26 cellular contexts compared by ENCODE assay signal in the genomic region with DNA sequence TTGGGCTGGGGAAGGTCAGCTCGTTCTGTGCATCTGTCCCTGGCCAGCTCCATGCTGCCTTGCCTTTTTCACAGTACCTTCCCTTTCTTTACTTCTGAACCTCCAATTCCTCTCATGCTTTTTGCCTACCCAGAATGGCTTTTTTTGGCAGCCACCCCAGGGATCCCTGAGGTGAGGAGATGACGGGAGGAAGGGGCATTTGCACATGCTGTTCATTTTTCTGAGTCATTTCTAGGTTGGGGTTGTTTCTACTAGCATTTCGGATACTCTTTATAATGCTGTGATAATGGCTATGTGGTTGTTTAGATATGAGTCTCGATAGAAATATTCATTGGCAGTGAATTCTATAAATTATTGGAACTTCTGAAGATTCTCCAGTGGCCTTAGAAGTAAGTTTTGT.
"Had no signal": no experiment of that assay in that cellular context is flagged by ENCODE, and none has a peak within 500 bp of the region (broad histone marks: within the 10 kb centered on the region; RNA-seq: fewer than 3 reads in every experiment).

No MANE protein-coding gene starts in this region.

- H3K9me3 ChIP-seq: gastrocnemius medialis, mucosa of descending colon, neutrophil, prostate gland, right atrium auricular region, thoracic aorta, transverse colon, upper lobe of right lung, uterus had no signal

- H3K27me3 ChIP-seq: gastrocnemius medialis, neutrophil, right atrium auricular region, transverse colon, upper lobe of right lung, uterus had no signal

- H3K4me1 ChIP-seq: gastrocnemius medialis, parathyroid adenoma, prostate gland, right atrium auricular region, transverse colon, upper lobe of right lung, uterus had no signal

- H3K9ac ChIP-seq: parathyroid adenoma had no signal

- H3K4me2 ChIP-seq: smooth muscle cell had no signal

- DNase-seq: dorsolateral prefrontal cortex; effector CD4-positive, alpha-beta T cell; gastrocnemius medialis; head of caudate nucleus; kidney; mesenchymal stem cell; mucosa of descending colon; naive B cell; stimulated activated CD4-positive, alpha-beta T cell treated with anti-CD3 and anti-CD28 coated beads, Interleukin-2, amount 100 ng/mL, for 24 hours; stimulated activated CD4-positive, alpha-beta T cell treated with anti-CD3 and anti-CD28 coated beads, Interleukin-4, amount 100 ng/mL, for 24 hours; stimulated activated naive CD8-positive, alpha-beta T cell treated with anti-CD3 and anti-CD28 coated beads, Interleukin-15, Interleukin-2, amounts not matched to agents 100 U/mL and 50 U/mL, for 24 hours; substantia nigra; transverse colon; upper lobe of right lung; uterus had no signal

- H2AFZ ChIP-seq: parathyroid adenoma had no signal

- H3K36me3 ChIP-seq: gastrocnemius medialis, neutrophil, prostate gland, right atrium auricular region, thoracic aorta, transverse colon, upper lobe of right lung, uterus had no signal

- H3K27ac ChIP-seq: dorsolateral prefrontal cortex, gastrocnemius medialis, neutrophil, parathyroid adenoma, prostate gland, right atrium auricular region, thoracic aorta, transverse colon, upper lobe of right lung, uterus had no signal

- H3K4me3 ChIP-seq: dorsolateral prefrontal cortex, gastrocnemius medialis, lung, mucosa of descending colon, prostate gland, right atrium auricular region, smooth muscle cell, thoracic aorta, transverse colon, upper lobe of right lung, uterus had no signal

- ATAC-seq: gastrocnemius medialis; left lobe of liver; mucosa of descending colon; natural killer cell treated with Interleukin-12 subunit alpha and Interleukin-12 subunit beta and Interleukin-15 and Interleukin-18, amount 100 ng/mL, for 72 hours; sciatic nerve; stimulated activated effector memory CD8-positive, alpha-beta T cell treated with anti-CD3 and anti-CD28 coated beads, Interleukin-12 subunit alpha, Interleukin-12 subunit beta, amount 100 ng/mL, for 72 hours; stimulated activated naive CD8-positive, alpha-beta T cell treated with anti-CD3 and anti-CD28 coated beads, Interleukin-15, Interleukin-2, amounts not matched to agents 100 U/mL and 50 U/mL, for 24 hours; upper lobe of right lung had no signal
